In genomic region chr7:80275192-80275605, GRCh38 we compare ENCODE assay signal across 18 cellular contexts.
"Had no signal": no experiment of that assay in that cellular context is flagged by ENCODE, and none has a peak within 500 bp of the region (broad histone marks: within the 10 kb centered on the region; RNA-seq: fewer than 3 reads in every experiment).

No MANE protein-coding gene starts in this region.

- H3K27ac Mint-ChIP-seq: activated B cell treated with CpG ODN at 0.5 μM for 24 hours; activated CD4-positive, alpha-beta memory T cell treated with anti-CD3 and anti-CD28 coated beads for 36 hours; activated CD8-positive, alpha-beta memory T cell treated with anti-CD3 and anti-CD28 coated beads, Interleukin-2, amount 10 ng/mL, durations not matched to agents 7 days and 5 days; activated naive CD4-positive, alpha-beta T cell treated with anti-CD3 and anti-CD28 coated beads for 36 hours; activated T-helper 2 cell treated with anti-CD3 and anti-CD28 coated beads, Interferon-gamma antibody, Interleukin-2, Interleukin-4, amounts not matched to agents 10 μg/mL and 5 μg/mL and 100 μg/mL, durations not matched to agents 14 hours and 24 hours and 36 hours; effector memory CD8-positive, alpha-beta T cell had no signal

- H3K36me3 Mint-ChIP-seq: activated CD4-positive, alpha-beta memory T cell treated with anti-CD3 and anti-CD28 coated beads for 36 hours; activated CD8-positive, alpha-beta memory T cell treated with anti-CD3 and anti-CD28 coated beads, Interleukin-2, amount 10 ng/mL, durations not matched to agents 7 days and 5 days had no signal

- H3K27ac ChIP-seq: body of pancreas, hepatocyte, right atrium auricular region, suprapubic skin, transverse colon, uterus had no signal

- H3K36me3 ChIP-seq: right atrium auricular region, suprapubic skin, transverse colon, uterus had no signal

- H3K4me2 ChIP-seq: hepatocyte had no signal

- H3K79me2 ChIP-seq: hepatocyte had no signal

- DNase-seq: activated B cell treated with CpG ODN at 0.5 μM for 24 hours; activated CD4-positive, alpha-beta memory T cell treated with anti-CD3 and anti-CD28 coated beads for 36 hours; activated CD4-positive, alpha-beta T cell treated with anti-CD3 and anti-CD28 coated beads for 4 hours; activated CD8-positive, alpha-beta memory T cell treated with anti-CD3 and anti-CD28 coated beads, Interleukin-2, amount 10 ng/mL, durations not matched to agents 7 days and 5 days; activated naive CD4-positive, alpha-beta T cell treated with anti-CD3 and anti-CD28 coated beads for 36 hours; activated T-cell treated with anti-CD3 and anti-CD28 coated beads, Interleukin-2, amount 50 U/mL, for 1 hour; body of pancreas; effector memory CD8-positive, alpha-beta T cell; left colon; occipital lobe; stimulated activated CD4-positive, alpha-beta T cell treated with anti-CD3 and anti-CD28 coated beads, Interleukin-2, amount 100 ng/mL, for 24 hours; stimulated activated naive CD8-positive, alpha-beta T cell treated with anti-CD3 and anti-CD28 coated beads, Interleukin-15, Interleukin-2, amounts not matched to agents 100 U/mL and 50 U/mL, for 24 hours; transverse colon; uterus had no signal

- H3K27me3 ChIP-seq: body of pancreas, hepatocyte, right atrium auricular region, suprapubic skin, transverse colon, uterus had no signal

- H3K4me3 ChIP-seq: body of pancreas, hepatocyte, right atrium auricular region, suprapubic skin, transverse colon, uterus had no signal

- H3K4me1 Mint-ChIP-seq: activated B cell treated with CpG ODN at 0.5 μM for 24 hours; activated CD8-positive, alpha-beta memory T cell treated with anti-CD3 and anti-CD28 coated beads, Interleukin-2, amount 10 ng/mL, durations not matched to agents 7 days and 5 days had no signal

- H3K4me1 ChIP-seq: uterus had no signal

- H2AFZ ChIP-seq: hepatocyte had no signal

- H3K4me3 Mint-ChIP-seq: activated B cell treated with CpG ODN at 0.5 μM for 24 hours; activated CD4-positive, alpha-beta memory T cell treated with anti-CD3 and anti-CD28 coated beads for 36 hours; activated CD8-positive, alpha-beta memory T cell treated with anti-CD3 and anti-CD28 coated beads, Interleukin-2, amount 10 ng/mL, durations not matched to agents 7 days and 5 days; activated naive CD4-positive, alpha-beta T cell treated with anti-CD3 and anti-CD28 coated beads for 36 hours; effector memory CD8-positive, alpha-beta T cell had no signal

- ATAC-seq: activated CD8-positive, alpha-beta memory T cell treated with anti-CD3 and anti-CD28 coated beads, Interleukin-2, amount 10 ng/mL, durations not matched to agents 7 days and 5 days; body of pancreas; effector memory CD8-positive, alpha-beta T cell; left colon; stimulated activated naive CD8-positive, alpha-beta T cell treated with anti-CD3 and anti-CD28 coated beads, Interleukin-15, Interleukin-2, amounts not matched to agents 100 U/mL and 50 U/mL, for 24 hours had no signal

- H3K27me3 Mint-ChIP-seq: activated B cell treated with CpG ODN at 0.5 μM for 24 hours; activated CD4-positive, alpha-beta memory T cell treated with anti-CD3 and anti-CD28 coated beads for 36 hours; activated CD8-positive, alpha-beta memory T cell treated with anti-CD3 and anti-CD28 coated beads, Interleukin-2, amount 10 ng/mL, durations not matched to agents 7 days and 5 days; effector memory CD8-positive, alpha-beta T cell had no signal

- H3K9me3 ChIP-seq: body of pancreas, right atrium auricular region, suprapubic skin, transverse colon, uterus had no signal

- H3K9me3 Mint-ChIP-seq: activated B cell treated with CpG ODN at 0.5 μM for 24 hours; activated naive CD4-positive, alpha-beta T cell treated with anti-CD3 and anti-CD28 coated beads for 36 hours; activated T-helper 2 cell treated with anti-CD3 and anti-CD28 coated beads, Interferon-gamma antibody, Interleukin-2, Interleukin-4, amounts not matched to agents 10 μg/mL and 5 μg/mL and 100 μg/mL, durations not matched to agents 14 hours and 24 hours and 36 hours had no signal
